Comparison of ENCODE assay signal across 30 cellular contexts in genomic region chr15:34659056-34659455, GRCh38.
"Had no signal": no experiment of that assay in that cellular context is flagged by ENCODE, and none has a peak within 500 bp of the region (broad histone marks: within the 10 kb centered on the region; RNA-seq: fewer than 3 reads in every experiment).

No MANE protein-coding gene starts in this region.

- H2AFZ ChIP-seq: parathyroid adenoma had no signal

- H3K4me1 Mint-ChIP-seq: naive thymus-derived CD8-positive, alpha-beta T cell; nephron progenitor cell; neural crest cell; stimulated activated effector memory CD8-positive, alpha-beta T cell treated with anti-CD3 and anti-CD28 coated beads, Interleukin-12 subunit alpha, Interleukin-12 subunit beta, amount 100 ng/mL, for 72 hours; stimulated activated naive B cell treated with anti-CD40 and anti-IgM and Interleukin-4, amounts not matched to agents 10 μg/mL and 1 μg/mL and 100 μg/mL, for 72 hours had no signal

- H3K9me3 ChIP-seq: ovary, psoas muscle, right lobe of liver, sigmoid colon, stomach, thoracic aorta, thyroid gland, upper lobe of left lung, vagina had no signal

- H3K9ac ChIP-seq: parathyroid adenoma had no signal

- H3K4me3 Mint-ChIP-seq: naive thymus-derived CD8-positive, alpha-beta T cell; natural killer cell treated with Interleukin-12 subunit alpha and Interleukin-12 subunit beta and Interleukin-15 and Interleukin-18, amount 100 ng/mL, for 72 hours; nephron progenitor cell; neural crest cell; stimulated activated effector memory CD8-positive, alpha-beta T cell treated with anti-CD3 and anti-CD28 coated beads, Interleukin-12 subunit alpha, Interleukin-12 subunit beta, amount 100 ng/mL, for 72 hours; stimulated activated naive B cell treated with anti-CD40 and anti-IgM and Interleukin-4, amounts not matched to agents 10 μg/mL and 1 μg/mL and 100 μg/mL, for 72 hours; stimulated activated naive CD8-positive, alpha-beta T cell treated with anti-CD3 and anti-CD28 coated beads, Interleukin-15, Interleukin-2, amounts not matched to agents 100 ng/mL and 50 ng/mL, for 24 hours had no signal

- H3K27ac ChIP-seq: ovary, parathyroid adenoma, psoas muscle, right lobe of liver, sigmoid colon, stomach, thoracic aorta, thyroid gland, tibial nerve, upper lobe of left lung, vagina had no signal

- DNase-seq: naive thymus-derived CD8-positive, alpha-beta T cell; nephron progenitor cell; occipital lobe; ovary; posterior cingulate gyrus; psoas muscle; right cardiac atrium; right lobe of liver; sigmoid colon; small intestine; stimulated activated CD4-positive, alpha-beta T cell treated with anti-CD3 and anti-CD28 coated beads, Interleukin-15, amount 100 ng/mL, for 24 hours; stimulated activated CD4-positive, alpha-beta T cell treated with anti-CD3 and anti-CD28 coated beads, Interleukin-2, amount 100 ng/mL, for 24 hours; stimulated activated CD4-positive, alpha-beta T cell treated with anti-CD3 and anti-CD28 coated beads, Interleukin-2, amount 100 ng/mL, for 48 hours; stimulated activated CD4-positive, alpha-beta T cell treated with anti-CD3 and anti-CD28 coated beads, Interleukin-4, amount 100 ng/mL, for 24 hours; stimulated activated naive B cell treated with anti-CD40 and anti-IgM and Interleukin-4, amounts not matched to agents 10 μg/mL and 1 μg/mL and 100 μg/mL, for 72 hours; stimulated activated naive CD4-positive, alpha-beta T cell treated with Interleukin-2 at 50 U/mL for 16 hours; stomach; thyroid gland; trophoblast cell; upper lobe of left lung had no signal

- FAIRE-seq: small intestine, urothelium cell line had no signal

- H3K4me3 ChIP-seq: ovary, psoas muscle, right lobe of liver, sigmoid colon, stomach, thoracic aorta, thyroid gland, tibial nerve, upper lobe of left lung, vagina had no signal

- H3K27me3 ChIP-seq: ovary, right lobe of liver, sigmoid colon, stomach, thyroid gland, tibial nerve, upper lobe of left lung, vagina had no signal

- H3K9me3 Mint-ChIP-seq: natural killer cell treated with Interleukin-12 subunit alpha and Interleukin-12 subunit beta and Interleukin-15 and Interleukin-18, amount 100 ng/mL, for 72 hours; nephron progenitor cell; neural crest cell; stimulated activated effector memory CD8-positive, alpha-beta T cell treated with anti-CD3 and anti-CD28 coated beads, Interleukin-12 subunit alpha, Interleukin-12 subunit beta, amount 100 ng/mL, for 72 hours; stimulated activated naive B cell treated with anti-CD40 and anti-IgM and Interleukin-4, amounts not matched to agents 10 μg/mL and 1 μg/mL and 100 μg/mL, for 72 hours; stimulated activated naive CD8-positive, alpha-beta T cell treated with anti-CD3 and anti-CD28 coated beads, Interleukin-15, Interleukin-2, amounts not matched to agents 100 ng/mL and 50 ng/mL, for 24 hours had no signal

- H3K79me2 ChIP-seq: parathyroid adenoma had no signal

- ATAC-seq: naive thymus-derived CD8-positive, alpha-beta T cell; natural killer cell treated with Interleukin-12 subunit alpha and Interleukin-12 subunit beta and Interleukin-15 and Interleukin-18, amount 100 ng/mL, for 72 hours; psoas muscle; right cardiac atrium; right lobe of liver; stimulated activated effector memory CD8-positive, alpha-beta T cell treated with anti-CD3 and anti-CD28 coated beads, Interleukin-12 subunit alpha, Interleukin-12 subunit beta, amount 100 ng/mL, for 72 hours; stimulated activated naive B cell treated with anti-CD40 and anti-IgM and Interleukin-4, amounts not matched to agents 10 μg/mL and 1 μg/mL and 100 μg/mL, for 72 hours had no signal

- H3K4me1 ChIP-seq: parathyroid adenoma, psoas muscle, right lobe of liver, sigmoid colon, stomach, thyroid gland, tibial nerve, upper lobe of left lung, vagina had no signal

- H3K36me3 Mint-ChIP-seq: naive thymus-derived CD8-positive, alpha-beta T cell; natural killer cell treated with Interleukin-12 subunit alpha and Interleukin-12 subunit beta and Interleukin-15 and Interleukin-18, amount 100 ng/mL, for 72 hours; stimulated activated effector memory CD8-positive, alpha-beta T cell treated with anti-CD3 and anti-CD28 coated beads, Interleukin-12 subunit alpha, Interleukin-12 subunit beta, amount 100 ng/mL, for 72 hours; stimulated activated naive B cell treated with anti-CD40 and anti-IgM and Interleukin-4, amounts not matched to agents 10 μg/mL and 1 μg/mL and 100 μg/mL, for 72 hours had no signal

- H3K27ac Mint-ChIP-seq: naive thymus-derived CD8-positive, alpha-beta T cell; natural killer cell treated with Interleukin-12 subunit alpha and Interleukin-12 subunit beta and Interleukin-15 and Interleukin-18, amount 100 ng/mL, for 72 hours; nephron progenitor cell; progenitor cell of endocrine pancreas; stimulated activated effector memory CD8-positive, alpha-beta T cell treated with anti-CD3 and anti-CD28 coated beads, Interleukin-12 subunit alpha, Interleukin-12 subunit beta, amount 100 ng/mL, for 72 hours; stimulated activated naive B cell treated with anti-CD40 and anti-IgM and Interleukin-4, amounts not matched to agents 10 μg/mL and 1 μg/mL and 100 μg/mL, for 72 hours; stimulated activated naive CD8-positive, alpha-beta T cell treated with anti-CD3 and anti-CD28 coated beads, Interleukin-15, Interleukin-2, amounts not matched to agents 100 ng/mL and 50 ng/mL, for 24 hours had no signal

- H3K36me3 ChIP-seq: ovary, right lobe of liver, sigmoid colon, stomach, thoracic aorta, thyroid gland, tibial nerve, upper lobe of left lung, vagina had no signal
